4 cellular contexts compared by ENCODE assay signal in genomic region chr2:80510716-80511115, GRCh38.
"Had no signal": no experiment of that assay in that cellular context is flagged by ENCODE, and none has a peak within 500 bp of the region (broad histone marks: within the 10 kb centered on the region; RNA-seq: fewer than 3 reads in every experiment).

No MANE protein-coding gene starts in this region.

- ATAC-seq: HepG2, K562 had no signal

- H3K4me3 ChIP-seq: K562 had no signal

- DNase-seq: IMR-90 had no signal

- H3K27ac ChIP-seq: HL-60 had no signal
